22 cellular contexts compared by ENCODE assay signal in genomic region chr17:72764632-72765041, GRCh38.
DNase-seq lines count a peak whose midpoint lies in the region; ATAC-seq and TF ChIP-seq lines count a peak whose summit lies in the region.
"Had no signal": no experiment of that assay in that cellular context is flagged by ENCODE, and none has a peak within 500 bp of the region (broad histone marks: within the 10 kb centered on the region; RNA-seq: fewer than 3 reads in every experiment).

No MANE protein-coding gene starts in this region.

- intact Hi-C loops in MCF 10A (cut with micrococcal nuclease): no loop called here
- intact Hi-C loops in breast epithelium (cut with DNase I; ENCODE audit: low total_unique reads): no loop called here
- intact Hi-C loops in natural killer cell (cut with micrococcal nuclease): no loop called here
- intact Hi-C loops in esophagus muscularis mucosa (cut with DNase I): no loop called here
- intact Hi-C loops in gastrocnemius medialis (cut with DNase I; ENCODE audit: low total_unique reads): no loop called here

- ATAC-seq in natural killer cell: no peak
- ATAC-seq in gastrocnemius medialis: no peak
- ATAC-seq: left lobe of liver, T-helper 17 cell had no signal

- H3K27me3 Mint-ChIP-seq in MCF 10A (ENCODE audit: insufficient read depth, unreplicated experiment): no peaks in the 10 kb centered on the region
- H3K27me3 Mint-ChIP-seq in natural killer cell (ENCODE audit: low read depth in 2 of 2): no peaks in the 10 kb centered on the region
- H3K27me3 Mint-ChIP-seq: activated naive CD8-positive, alpha-beta T cell; dendritic cell treated with granulocyte-macrophage colony-stimulating factor and Interleukin-4, amounts not matched to agents 40 ng/mL and 50 ng/mL, for 4 days; stimulated activated naive CD8-positive, alpha-beta T cell treated with anti-CD3 and anti-CD28 coated beads, Interleukin-15, Interleukin-2, amounts not matched to agents 100 ng/mL and 50 ng/mL, for 24 hours; T-helper 17 cell had no signal

- no peaks in the 10 kb centered on the region for H3K79me2 ChIP-seq in SK-N-SH (ENCODE audit: insufficient read depth)

- DNase-seq in MCF 10A (ENCODE audit: unreplicated experiment) (peak; percentile 27), breast epithelium (ENCODE audit: low spot score in 2 of 2) (no peak), SK-N-SH (no peak), fibroblast of mammary gland (ENCODE audit: low read depth) (peak; percentile 61), natural killer cell (no peak), esophagus muscularis mucosa (ENCODE audit: extremely low spot score) (no peak), gastrocnemius medialis (no peak)
- no peak for DNase-seq in activated effector memory CD4-positive, alpha-beta T cell treated with anti-CD3 and anti-CD28 coated beads, Interleukin-2, amount 50 U/mL, for 16 hours
- DNase-seq: activated T-cell treated with anti-CD3 and anti-CD28 coated beads, Interleukin-2, amount 50 U/mL, for 48 hours; midbrain; NCI-H1417 treated with DMSO at 0.1 percent for 48 hours; NCI-H526 treated with DMSO at 0.1 percent for 48 hours; nephron progenitor cell; SJCRH30; T-helper 17 cell; trophoblast cell had no signal

- no peak for TF ChIP-seq RAD21 in SK-N-SH (IDR thresholded peaks at IDR 0.05; ENCODE audit: low read length)

- H3K4me1 Mint-ChIP-seq in MCF 10A (ENCODE audit: insufficient read depth, unreplicated experiment) (no peaks in the 10 kb centered on the region), natural killer cell (peaks cover 0 to 21% of the 10 kb centered on the region in 2 donors)
- H3K4me1 Mint-ChIP-seq: nephron progenitor cell had no signal

- H3K4me3 ChIP-seq in breast epithelium (no peak overlapping the region), SK-N-SH (ENCODE audit: low read depth in 2 of 2, low read length in 1 of 2) (no peak overlapping the region), fibroblast of mammary gland (ENCODE audit: control insufficient read depth, low read depth, low read length) (no peak overlapping the region), esophagus muscularis mucosa (no peak overlapping the region), gastrocnemius medialis (no peak overlapping the region)
- H3K4me3 ChIP-seq: SJCRH30, skin epidermis had no signal

- no peaks in the 10 kb centered on the region for H3K9me2 ChIP-seq in SK-N-SH

- TF ChIP-seq CTCF in MCF 10A (IDR thresholded peaks at IDR 0.05; ENCODE audit: unreplicated experiment) (no peak), breast epithelium (IDR thresholded peaks at IDR 0.05) (no peak), SK-N-SH (IDR thresholded peaks at IDR 0.05) (no peak), fibroblast of mammary gland (conservative IDR thresholded peaks at IDR 0.05; ENCODE audit: control insufficient read depth, insufficient read depth, low read depth, low read length) (no peak), natural killer cell (IDR thresholded peaks at IDR 0.05) (no peak), esophagus muscularis mucosa (IDR thresholded peaks at IDR 0.05) (no peak), gastrocnemius medialis (IDR thresholded peaks at IDR 0.05 in 4 of 5, conservative IDR thresholded peaks at IDR 0.05 in 1 of 5) (no peak)

- no peaks in the 10 kb centered on the region for H3K36me3 ChIP-seq in breast epithelium
- no peaks in the 10 kb centered on the region for H3K36me3 ChIP-seq in SK-N-SH (replicated peaks in 1 of 2; ENCODE audit: control insufficient read depth in 1 of 2, insufficient read depth in 2 of 2, low read length in 1 of 2)
- peaks cover 0 to 3% (median 0%) of the 10 kb centered on the region in 4 donors for H3K36me3 ChIP-seq in esophagus muscularis mucosa
- H3K36me3 ChIP-seq in gastrocnemius medialis: no peaks in the 10 kb centered on the region
- H3K36me3 ChIP-seq: SJCRH30 had no signal

- H3F3A ChIP-seq in SK-N-SH (replicated peaks; ENCODE audit: insufficient read depth): no peaks in the 10 kb centered on the region

- 59% methylated on average over 3 of the region's 3 CpGs for WGBS in SK-N-SH (ENCODE audit: low lambda C conversion rate)
- WGBS in esophagus muscularis mucosa: 83% methylated on average over 3 of the region's 3 CpGs

- H3K27ac ChIP-seq in breast epithelium: no peak overlapping the region
- H3K27ac ChIP-seq in SK-N-SH (ENCODE audit: low read depth in 2 of 2, low read length in 1 of 2): no peak overlapping the region
- H3K27ac ChIP-seq in esophagus muscularis mucosa (replicated peaks in 1 of 4): no peak overlapping the region
- H3K27ac ChIP-seq in gastrocnemius medialis: no peak overlapping the region
- H3K27ac ChIP-seq: C4-2B, SJCRH30, skin epidermis had no signal

- H3K27ac Mint-ChIP-seq in MCF 10A (ENCODE audit: low read depth, unreplicated experiment): no peak overlapping the region
- no peak overlapping the region for H3K27ac Mint-ChIP-seq in natural killer cell
- H3K27ac Mint-ChIP-seq: activated naive CD8-positive, alpha-beta T cell; dendritic cell treated with granulocyte-macrophage colony-stimulating factor and Interleukin-4, amounts not matched to agents 40 ng/mL and 50 ng/mL, for 4 days; nephron progenitor cell; stimulated activated naive CD8-positive, alpha-beta T cell treated with anti-CD3 and anti-CD28 coated beads, Interleukin-15, Interleukin-2, amounts not matched to agents 100 ng/mL and 50 ng/mL, for 24 hours; T-helper 17 cell had no signal

- no peak overlapping the region for H3K4me2 ChIP-seq in SK-N-SH

- H3K36me3 Mint-ChIP-seq in MCF 10A (ENCODE audit: insufficient read depth, unreplicated experiment) (peaks cover 5% of the 10 kb centered on the region), natural killer cell (no peaks in the 10 kb centered on the region)

- no peak for TF ChIP-seq POLR2A in breast epithelium (IDR thresholded peaks at IDR 0.05)
- TF ChIP-seq POLR2A in esophagus muscularis mucosa (IDR thresholded peaks at IDR 0.05; ENCODE audit: low read depth): no peak
- no peak for TF ChIP-seq POLR2A in gastrocnemius medialis (IDR thresholded peaks at IDR 0.05)

- H2AFZ ChIP-seq in SK-N-SH (ENCODE audit: low read depth): no peak overlapping the region

- H3K27me3 ChIP-seq in breast epithelium: no peaks in the 10 kb centered on the region
- H3K27me3 ChIP-seq in SK-N-SH (ENCODE audit: insufficient read depth): no peaks in the 10 kb centered on the region
- no peaks in the 10 kb centered on the region for H3K27me3 ChIP-seq in esophagus muscularis mucosa
- no peaks in the 10 kb centered on the region for H3K27me3 ChIP-seq in gastrocnemius medialis

- POLR2A ChIA-PET in MCF 10A (lab: Yijun Ruan, JAX): no interaction called here
- POLR2A ChIA-PET in SK-N-SH (lab: Yijun Ruan, JAX): no interaction called here

- H3K9me3 ChIP-seq in breast epithelium (no peaks in the 10 kb centered on the region), SK-N-SH (no peaks in the 10 kb centered on the region), esophagus muscularis mucosa (peaks cover 0 to 15% (median 10%) of the 10 kb centered on the region in 4 donors), gastrocnemius medialis (no peaks in the 10 kb centered on the region)

- no peaks in the 10 kb centered on the region for H3K9me3 Mint-ChIP-seq in MCF 10A (ENCODE audit: unreplicated experiment)
- no peaks in the 10 kb centered on the region for H3K9me3 Mint-ChIP-seq in natural killer cell
- H3K9me3 Mint-ChIP-seq: dendritic cell treated with granulocyte-macrophage colony-stimulating factor and Interleukin-4, amounts not matched to agents 40 ng/mL and 50 ng/mL, for 4 days; stimulated activated naive CD8-positive, alpha-beta T cell treated with anti-CD3 and anti-CD28 coated beads, Interleukin-15, Interleukin-2, amounts not matched to agents 100 ng/mL and 50 ng/mL, for 24 hours had no signal

- no TSS peak for BruUV-seq in MCF 10A (replicated peaks; lab: Mats Ljungman, UMichigan)

- CTCF ChIA-PET in MCF 10A (lab: Yijun Ruan, JAX): no interaction called here
- CTCF ChIA-PET in SK-N-SH (lab: Yijun Ruan, JAX): interaction anchor here (1.0 to 3.9 kb wide), 12 partner anchors 9 to 605 kb away, joined by 3 to 21 read pairs (median 4); no protein-coding TSS in a partner anchor

- TF ChIP-seq EP300 in SK-N-SH (IDR thresholded peaks at IDR 0.05; ENCODE audit: borderline replicate concordance in 1 of 2, low read depth in 1 of 2, low read length in 1 of 2) (no peak), esophagus muscularis mucosa (IDR thresholded peaks at IDR 0.05) (no peak)

- H3K9ac ChIP-seq in SK-N-SH: no peak overlapping the region

- H4K20me1 ChIP-seq in SK-N-SH (ENCODE audit: insufficient read depth): no peaks in the 10 kb centered on the region

- H3K4me3 Mint-ChIP-seq in MCF 10A (ENCODE audit: unreplicated experiment) (no peak overlapping the region), natural killer cell (no peak overlapping the region)
- H3K4me3 Mint-ChIP-seq: activated naive CD8-positive, alpha-beta T cell; dendritic cell treated with granulocyte-macrophage colony-stimulating factor and Interleukin-4, amounts not matched to agents 40 ng/mL and 50 ng/mL, for 4 days; nephron progenitor cell; stimulated activated naive CD8-positive, alpha-beta T cell treated with anti-CD3 and anti-CD28 coated beads, Interleukin-15, Interleukin-2, amounts not matched to agents 100 ng/mL and 50 ng/mL, for 24 hours; T-helper 17 cell had no signal

- no peaks in the 10 kb centered on the region for H3K4me1 ChIP-seq in breast epithelium
- peaks cover 0 to 12% of the 10 kb centered on the region in 2 experiments; a peak in 2 of 4 replicates for H3K4me1 ChIP-seq in SK-N-SH (ENCODE audit: control insufficient read depth in 1 of 2, insufficient read depth in 2 of 2, low read depth in 1 of 2, low read length in 1 of 2)
- H3K4me1 ChIP-seq in esophagus muscularis mucosa: no peaks in the 10 kb centered on the region
- no peaks in the 10 kb centered on the region for H3K4me1 ChIP-seq in gastrocnemius medialis
- H3K4me1 ChIP-seq: SJCRH30 had no signal

- in situ Hi-C loops in gastrocnemius medialis (cut with MboI; ENCODE audit: low sequenced_read_pairs in 4 of 4): no loop called here

TF ChIP-seq in SK-N-SH, 30 proteins besides CTCF, POLR2A, EP300 and RAD21:
- TF ChIP-seq RCOR1 (IDR thresholded peaks at IDR 0.05; ENCODE audit: low read length) (no peak), SMC3 (IDR thresholded peaks at IDR 0.05; ENCODE audit: low read depth, low read length) (no peak), TCF12 (IDR thresholded peaks at IDR 0.05) (no peak), NFIC (IDR thresholded peaks at IDR 0.05; ENCODE audit: borderline replicate concordance) (peak; percentile 51)

Comparison
In these comparisons a context has a peak if more than half of its experiments do, and no peak if none do; other contexts are left out.
1. DNase-seq: peak in MCF 10A (single experiment) and fibroblast of mammary gland (single experiment); none in breast epithelium (0 of 2), SK-N-SH (single experiment), natural killer cell (single experiment), esophagus muscularis mucosa (single experiment), activated effector memory CD4-positive, alpha-beta T cell treated with anti-CD3 and anti-CD28 coated beads, Interleukin-2, amount 50 U/mL, for 16 hours (single experiment) and gastrocnemius medialis (0 of 2).